ENCODE assay signal across 17 cellular contexts in the genomic region with DNA sequence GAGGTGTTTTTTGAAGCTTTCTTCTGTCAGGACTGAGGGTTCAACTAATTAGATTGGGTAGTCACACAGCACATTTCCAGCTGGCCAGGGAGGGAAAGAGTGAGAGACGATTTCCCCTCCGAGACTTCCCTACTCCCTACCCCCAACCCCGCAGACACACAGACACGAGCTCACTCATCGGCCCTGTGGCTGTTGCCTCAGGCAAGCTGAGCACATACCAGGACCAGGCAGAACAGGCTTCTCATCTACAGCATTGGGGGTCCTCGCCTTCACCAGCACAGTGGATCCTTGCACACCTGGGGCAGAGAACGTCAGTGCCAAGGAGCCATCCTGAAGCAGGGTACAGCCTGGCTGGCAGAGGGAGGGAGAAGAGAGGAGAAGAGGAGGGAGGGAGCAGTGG.
DNase-seq lines count a peak whose midpoint lies in the region; ATAC-seq and TF ChIP-seq lines count a peak whose summit lies in the region.
"Had no signal": no experiment of that assay in that cellular context is flagged by ENCODE, and none has a peak within 500 bp of the region (broad histone marks: within the 10 kb centered on the region; RNA-seq: fewer than 3 reads in every experiment).

No MANE protein-coding gene starts in this region.

- H2BK20ac ChIP-seq in H9 (ENCODE audit: low read depth, low read length, poor library complexity, severe bottlenecking): no peak overlapping the region

- H3K23ac ChIP-seq in H9 (ENCODE audit: insufficient read length, low read depth, low read length) (no peak overlapping the region), trophoblast cell (ENCODE audit: low read length) (no peak overlapping the region)

- H3K23me2 ChIP-seq in H9 (ENCODE audit: insufficient read length, low read depth, low read length, poor library complexity, severe bottlenecking): no peaks in the 10 kb centered on the region

- H2AFZ ChIP-seq in H9 (ENCODE audit: low read length): no peak overlapping the region
- no peak overlapping the region for H2AFZ ChIP-seq in trophoblast cell (ENCODE audit: insufficient read depth, low read length, poor library complexity)

- no peaks in the 10 kb centered on the region for H3K79me2 ChIP-seq in H9 (ENCODE audit: insufficient read depth, low read length)
- no peaks in the 10 kb centered on the region for H3K79me2 ChIP-seq in trophoblast cell (ENCODE audit: control insufficient read depth, insufficient read depth, low read length, poor library complexity)

- H4K8ac ChIP-seq in H9 (replicated peaks; ENCODE audit: insufficient read length, low read depth, low read length) (no peak overlapping the region), trophoblast cell (ENCODE audit: low read depth, low read length) (no peak overlapping the region)

- H3K4ac ChIP-seq in H9 (ENCODE audit: low read depth, low read length) (no peak overlapping the region), trophoblast cell (ENCODE audit: low read depth, low read length) (no peak overlapping the region)

- no peak overlapping the region for H3K56ac ChIP-seq in H9 (ENCODE audit: insufficient read length, low read depth, low read length)

- CTCF ChIA-PET in WTC11 (lab: Charles Lee): interaction anchor here (0.7 to 1.3 kb wide), 4 partner anchors 17 to 432 kb away, joined by 3 to 4 read pairs (median 3); a partner anchor contains a TSS
- CTCF ChIA-PET in T-cell (lab: Charles Lee): no interaction called here

- no peak overlapping the region for H4K5ac ChIP-seq in H9 (ENCODE audit: insufficient read length, low read depth, low read length)

- no peak overlapping the region for H3K4me3 ChIP-seq in trophoblast cell (ENCODE audit: low read depth, low read length)
- H3K4me3 ChIP-seq: BLaER1 treated with 17β-estradiol and CSF1 and Interleukin-3, amounts not matched to agents 10 nM and 100 nM had no signal

- intact Hi-C loops in left colon (cut with DNase I, micrococcal nuclease): no loop called here

- 0 out of 7 replicates have a peak, but pooled peaks cover 0 to 1% (median 0%) of the 10 kb centered on the region in 3 experiments for H3K36me3 Mint-ChIP-seq in H9 (ENCODE audit: insufficient read depth in 1 of 3, low read depth in 3 of 3)
- H3K36me3 Mint-ChIP-seq in WTC11: no peaks in the 10 kb centered on the region
- no peaks in the 10 kb centered on the region for H3K36me3 Mint-ChIP-seq in T-cell
- H3K36me3 Mint-ChIP-seq: CD8-positive, alpha-beta T cell had no signal

- H4K91ac ChIP-seq in H9 (ENCODE audit: insufficient read length, low read depth, low read length) (no peak overlapping the region), trophoblast cell (ENCODE audit: low read depth, low read length) (no peak overlapping the region)

- peaks cover 2% of the 10 kb centered on the region; the same call in 1 of the 2 replicates for H3K4me1 ChIP-seq in H9 (ENCODE audit: insufficient read depth, low read length)
- peaks cover 0 to 5% of the 10 kb centered on the region in 2 experiments for H3K4me1 ChIP-seq in trophoblast cell (ENCODE audit: control insufficient read depth in 1 of 2, insufficient read depth in 2 of 2, low read length in 2 of 2)
- H3K4me1 ChIP-seq: BLaER1 treated with 17β-estradiol and CSF1 and Interleukin-3, amounts not matched to agents 10 nM and 100 nM had no signal

- H2BK5ac ChIP-seq in H9 (ENCODE audit: insufficient read length, low read length): no peak overlapping the region
- H2BK5ac ChIP-seq in trophoblast cell (ENCODE audit: low read depth, low read length, poor library complexity): no peak overlapping the region

- H3K9ac ChIP-seq in H9 (ENCODE audit: extremely low read depth, insufficient read length, low read length) (no peak overlapping the region), trophoblast cell (ENCODE audit: low read length) (no peak overlapping the region)
- H3K9ac ChIP-seq: BLaER1 treated with 17β-estradiol and CSF1 and Interleukin-3, amounts not matched to agents 10 nM and 100 nM had no signal

- H3K27me3 ChIP-seq in H9 (ENCODE audit: insufficient read depth, low read length) (no peaks in the 10 kb centered on the region), trophoblast cell (ENCODE audit: insufficient read depth, low read length) (no peaks in the 10 kb centered on the region)
- H3K27me3 ChIP-seq: BLaER1 treated with 17β-estradiol and CSF1 and Interleukin-3, amounts not matched to agents 10 nM and 100 nM had no signal

- H3K27ac Mint-ChIP-seq in H9: peak overlapping the region in 2 of 3 experiments; percentile 6 to 55; a peak in 2 of 7 replicates
- H3K27ac Mint-ChIP-seq in WTC11: peak overlapping the region; percentile 64; the same call in 1 of the 2 replicates
- no peak overlapping the region for H3K27ac Mint-ChIP-seq in T-cell
- H3K27ac Mint-ChIP-seq: B cell; CD8-positive, alpha-beta T cell had no signal

- TF ChIP-seq CTCF in H9 (conservative IDR thresholded peaks at IDR 0.05): no peak
- no peak for TF ChIP-seq CTCF in WTC11 (IDR thresholded peaks at IDR 0.05)

- no peak overlapping the region for H2AK5ac ChIP-seq in H9 (ENCODE audit: insufficient read length, low read length)
- no peak overlapping the region for H2AK5ac ChIP-seq in trophoblast cell (ENCODE audit: low read length)

- peak; percentile 31; the same call in 1 of the 2 replicates for ATAC-seq in WTC11
- ATAC-seq in left colon: no peak
- no peak for ATAC-seq in HG02642 (IDR thresholded peaks at IDR 0.05; ENCODE audit: poor library complexity, unreplicated experiment)
- no peak for ATAC-seq in T-cell (replicated peaks in 1 of 4)
- no peak for ATAC-seq in HG03457 (IDR thresholded peaks at IDR 0.05; ENCODE audit: unreplicated experiment)
- ATAC-seq: CD8-positive, alpha-beta T cell had no signal

- H4K20me1 ChIP-seq in H9 (ENCODE audit: control insufficient read depth, insufficient read depth, insufficient read length): no peaks in the 10 kb centered on the region
- H4K20me1 ChIP-seq: BLaER1 treated with 17β-estradiol and CSF1 and Interleukin-3, amounts not matched to agents 10 nM and 100 nM had no signal

- H3K27me3 Mint-ChIP-seq in H9 (ENCODE audit: low read depth) (no peaks in the 10 kb centered on the region), WTC11 (ENCODE audit: low read depth) (no peaks in the 10 kb centered on the region), T-cell (peaks cover 6 to 36% of the 10 kb centered on the region in 2 donors)

- POLR2A ChIA-PET in WTC11 (lab: Charles Lee): interaction anchor here (0.6 kb wide), 1 partner anchor 21 kb away, joined by 3 read pairs; no protein-coding TSS in a partner anchor
- POLR2A ChIA-PET in T-cell (lab: Charles Lee): no interaction called here

- H4K12ac ChIP-seq in trophoblast cell (ENCODE audit: low read depth, low read length): no peak overlapping the region

- H2BK15ac ChIP-seq in H9 (ENCODE audit: low read depth, low read length): no peak overlapping the region

- no peaks in the 10 kb centered on the region; a peak in 1 of 5 replicates for H3K9me3 Mint-ChIP-seq in H9
- no peaks in the 10 kb centered on the region for H3K9me3 Mint-ChIP-seq in WTC11
- H3K9me3 Mint-ChIP-seq in T-cell: no peaks in the 10 kb centered on the region
- H3K9me3 Mint-ChIP-seq: CD8-positive, alpha-beta T cell had no signal

- H3K4me2 ChIP-seq in H9 (ENCODE audit: insufficient read depth, insufficient read length, low read length) (no peak overlapping the region), trophoblast cell (ENCODE audit: low read length) (no peak overlapping the region)
- H3K4me2 ChIP-seq: BLaER1 treated with 17β-estradiol and CSF1 and Interleukin-3, amounts not matched to agents 10 nM and 100 nM had no signal

- no peak for DNase-seq in H9
- DNase-seq in WTC11 (ENCODE audit: low spot score): no peak
- peak; percentile 63 for DNase-seq in islet precursor cell
- DNase-seq in trophoblast cell: peak; percentile 15 to 19
- no peak for DNase-seq in left colon
- no peak for DNase-seq in T-cell
- DNase-seq: 8988T; Calu3; CD8-positive, alpha-beta T cell; DMS79 treated with DMSO at 0.1 percent for 48 hours; GF-D8; HCEC 1CT had no signal

- H2BK12ac ChIP-seq in H9 (ENCODE audit: insufficient read length, low read depth, low read length) (no peak overlapping the region), trophoblast cell (ENCODE audit: low read length) (no peak overlapping the region)

- no peak overlapping the region for H2BK120ac ChIP-seq in H9 (ENCODE audit: low read depth, low read length, poor library complexity, severe bottlenecking)
- no peak overlapping the region for H2BK120ac ChIP-seq in trophoblast cell (ENCODE audit: insufficient read depth, low read length, poor library complexity)

- peaks cover 16 to 22% of the 10 kb centered on the region in 2 experiments for H3K4me1 Mint-ChIP-seq in H9
- H3K4me1 Mint-ChIP-seq in WTC11: peaks cover 60% of the 10 kb centered on the region
- no peaks in the 10 kb centered on the region for H3K4me1 Mint-ChIP-seq in T-cell
- H3K4me1 Mint-ChIP-seq: B cell had no signal

- H3K4me3 Mint-ChIP-seq in H9 (no peak overlapping the region), WTC11 (no peak overlapping the region), T-cell (no peak overlapping the region)
- H3K4me3 Mint-ChIP-seq: B cell; CD8-positive, alpha-beta T cell had no signal

- no peak overlapping the region for H3K27ac ChIP-seq in H9 (ENCODE audit: insufficient read length, low read depth, low read length)
- no peak overlapping the region for H3K27ac ChIP-seq in trophoblast cell (ENCODE audit: low read depth, low read length)
- H3K27ac ChIP-seq: BLaER1 treated with 17β-estradiol and CSF1 and Interleukin-3, amounts not matched to agents 10 nM and 100 nM; HL-60 had no signal

- no peaks in the 10 kb centered on the region for H3K9me3 ChIP-seq in H9 (ENCODE audit: control insufficient read depth, low read depth, low read length)
- no peaks in the 10 kb centered on the region for H3K9me3 ChIP-seq in trophoblast cell (ENCODE audit: insufficient read depth, low read depth, low read length)
- H3K9me3 ChIP-seq: BLaER1 treated with 17β-estradiol and CSF1 and Interleukin-3, amounts not matched to agents 10 nM and 100 nM had no signal

- H3K79me1 ChIP-seq in H9 (ENCODE audit: insufficient read depth, low read depth, low read length, poor library complexity, severe bottlenecking) (no peaks in the 10 kb centered on the region), trophoblast cell (ENCODE audit: low read length) (no peaks in the 10 kb centered on the region)

- H3K18ac ChIP-seq in H9 (ENCODE audit: insufficient read length, low read depth, low read length): no peak overlapping the region
- no peak overlapping the region for H3K18ac ChIP-seq in trophoblast cell (ENCODE audit: low read length)

- no peaks in the 10 kb centered on the region for H3K36me3 ChIP-seq in trophoblast cell (ENCODE audit: control insufficient read depth in 1 of 2, insufficient read depth in 2 of 2, low read length in 2 of 2)
- H3K36me3 ChIP-seq: BLaER1 treated with 17β-estradiol and CSF1 and Interleukin-3, amounts not matched to agents 10 nM and 100 nM had no signal

- WGBS in H9 (ENCODE audit: extremely low coverage, insufficient read length, low lambda C conversion rate): no CpG with 5 or more reads among the region's 7 CpGs
- WGBS in trophoblast cell (ENCODE audit: extremely low coverage, insufficient coverage, insufficient read length): no CpG with 5 or more reads among the region's 7 CpGs

- no peak overlapping the region for H3K14ac ChIP-seq in H9 (ENCODE audit: insufficient read depth, low read length)
- H3K14ac ChIP-seq in trophoblast cell (ENCODE audit: low read length): no peak overlapping the region

- H3T11ph ChIP-seq in H9 (ENCODE audit: low read length): no peak overlapping the region

TF ChIP-seq in WTC11, 78 proteins besides CTCF, POLR2A, EP300 and RAD21 (continues in another document):
- TF ChIP-seq PRRX2 (CRISPR knock-in tag; IDR thresholded peaks at IDR 0.05): no peak

Comparison
In these comparisons a context has a peak if more than half of its experiments do, and no peak if none do; other contexts are left out.
1. DNase-seq: peak in islet precursor cell (single experiment) and trophoblast cell (2 of 2); none in H9 (single experiment), WTC11 (single experiment), left colon (0 of 2) and T-cell (0 of 34).
2. H3K27ac Mint-ChIP-seq: peak in H9 (2 of 3) and WTC11 (single experiment); none in T-cell (0 of 2).